ENCODE assay signal across 16 cellular contexts in the genomic region with DNA sequence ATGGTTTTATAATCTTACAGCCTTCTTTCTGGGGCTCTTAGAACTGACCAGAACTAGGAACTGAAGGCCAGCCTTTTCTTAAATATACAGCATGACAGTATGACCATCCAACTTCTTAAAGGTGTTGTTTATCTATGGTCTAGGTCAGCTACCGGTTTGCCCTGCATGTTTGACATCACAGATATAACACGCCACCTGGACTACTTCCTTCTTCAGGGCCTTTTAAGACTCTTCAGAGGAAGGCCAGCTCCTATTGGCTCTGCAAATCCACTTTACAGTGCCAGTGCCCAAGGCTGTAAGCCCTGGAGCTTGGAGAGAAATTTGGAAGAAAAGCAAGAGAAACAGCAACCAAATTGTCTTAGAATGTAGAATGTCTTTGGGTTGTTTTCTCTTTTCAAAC.
DNase-seq lines count a peak whose midpoint lies in the region; ATAC-seq and TF ChIP-seq lines count a peak whose summit lies in the region.
"Had no signal": no experiment of that assay in that cellular context is flagged by ENCODE, and none has a peak within 500 bp of the region (broad histone marks: within the 10 kb centered on the region; RNA-seq: fewer than 3 reads in every experiment).

No MANE protein-coding gene starts in this region.

- peaks cover 89% of the 10 kb centered on the region for H3K4me1 Mint-ChIP-seq in endodermal cell

- H3K18ac ChIP-seq in neuronal stem cell (ENCODE audit: low read length): no peak overlapping the region

- H3K9me3 ChIP-seq in endodermal cell (ENCODE audit: control insufficient read depth, low read length) (no peaks in the 10 kb centered on the region), mucosa of descending colon (no peaks in the 10 kb centered on the region), neuronal stem cell (replicated peaks in 1 of 2; ENCODE audit: control insufficient read depth in 2 of 2, insufficient read depth in 1 of 2, low read depth in 1 of 2, low read length in 2 of 2) (no peaks in the 10 kb centered on the region)
- H3K9me3 ChIP-seq: SJCRH30 had no signal

- no peak overlapping the region for H2BK12ac ChIP-seq in neuronal stem cell (ENCODE audit: low read length)

- TF ChIP-seq CTCF in LNCaP clone FGC (IDR thresholded peaks at IDR 0.05; ENCODE audit: control insufficient read depth, extremely low read depth, insufficient read depth) (no peak), endodermal cell (conservative IDR thresholded peaks at IDR 0.05) (no peak), mucosa of descending colon (IDR thresholded peaks at IDR 0.05) (no peak)

- H4K91ac ChIP-seq in neuronal stem cell (ENCODE audit: low read depth, low read length, poor library complexity): no peak overlapping the region

- H3K36me3 ChIP-seq in endodermal cell (ENCODE audit: control insufficient read depth, insufficient read depth, low read length) (peaks cover 8% of the 10 kb centered on the region), mucosa of descending colon (ENCODE audit: low read depth) (no peaks in the 10 kb centered on the region), neuronal stem cell (replicated peaks in 1 of 2; ENCODE audit: control insufficient read depth in 2 of 2, insufficient read depth in 2 of 2, low read length in 2 of 2) (peaks cover 0 to 3% of the 10 kb centered on the region in 2 donors)
- H3K36me3 ChIP-seq: SJCRH30 had no signal

- peak overlapping the region; percentile 85 for H3K27ac Mint-ChIP-seq in endodermal cell

- H3K27me3 Mint-ChIP-seq in endodermal cell (ENCODE audit: insufficient read depth): no peaks in the 10 kb centered on the region

- H3K36me3 Mint-ChIP-seq in endodermal cell (ENCODE audit: low read depth): no peaks in the 10 kb centered on the region
- H3K36me3 Mint-ChIP-seq: CD4-positive, CD25-positive, alpha-beta regulatory T cell had no signal

- H3K27ac ChIP-seq in endodermal cell (ENCODE audit: low read depth, low read length) (no peak overlapping the region), neuronal stem cell (replicated peaks; ENCODE audit: low read length) (no peak overlapping the region)
- H3K27ac ChIP-seq: HL-60, SJCRH30 had no signal

- WGBS in endodermal cell (ENCODE audit: insufficient coverage in 1 of 2, insufficient read length in 1 of 2), 2 experiments: 98 to 100% methylated on average over 2 of the region's 2 CpGs
- WGBS in neuronal stem cell (ENCODE audit: extremely low coverage in 2 of 2, insufficient read length in 2 of 2, insufficient replicate concordance in 1 of 2), 2 donors: no CpG with 5 or more reads among the region's 2 CpGs

- H3K14ac ChIP-seq in neuronal stem cell (ENCODE audit: low read length): no peak overlapping the region

- no peak overlapping the region for H4K8ac ChIP-seq in neuronal stem cell (ENCODE audit: low read depth, low read length)

- H3K9me3 Mint-ChIP-seq in endodermal cell: no peaks in the 10 kb centered on the region
- H3K9me3 Mint-ChIP-seq: CD4-positive, CD25-positive, alpha-beta regulatory T cell had no signal

- no peak overlapping the region for H2BK120ac ChIP-seq in neuronal stem cell (ENCODE audit: low read depth, low read length)

- peaks cover 50% of the 10 kb centered on the region for H3K4me1 ChIP-seq in endodermal cell (ENCODE audit: control insufficient read depth, insufficient read depth, low read length)
- no peaks in the 10 kb centered on the region for H3K4me1 ChIP-seq in mucosa of descending colon (ENCODE audit: low read depth)
- H3K4me1 ChIP-seq in neuronal stem cell (ENCODE audit: control insufficient read depth in 2 of 2, insufficient read depth in 1 of 2, low read depth in 1 of 2, low read length in 2 of 2): peaks cover 19 to 26% of the 10 kb centered on the region in 2 donors
- H3K4me1 ChIP-seq: SJCRH30 had no signal

- H2BK5ac ChIP-seq in neuronal stem cell (ENCODE audit: low read length): no peak overlapping the region

- H2AFZ ChIP-seq in neuronal stem cell (ENCODE audit: low read length): no peak overlapping the region

- H2BK15ac ChIP-seq in neuronal stem cell (ENCODE audit: low read length): no peak overlapping the region

- H3K27me3 ChIP-seq in endodermal cell (ENCODE audit: control insufficient read depth, insufficient read depth, low read length, poor library complexity, severe bottlenecking) (no peaks in the 10 kb centered on the region), neuronal stem cell (ENCODE audit: control insufficient read depth in 3 of 3, insufficient read depth in 3 of 3, low read depth in 1 of 3, low read length in 3 of 3) (no peaks in the 10 kb centered on the region)
- H3K27me3 ChIP-seq: SJCRH30 had no signal

- no peak overlapping the region for H3K4me3 ChIP-seq in LNCaP clone FGC (ENCODE audit: low read depth, low read length)
- no peak overlapping the region for H3K4me3 ChIP-seq in endodermal cell (ENCODE audit: low read length)
- no peak overlapping the region for H3K4me3 ChIP-seq in mucosa of descending colon
- H3K4me3 ChIP-seq in neuronal stem cell (ENCODE audit: low read length in 2 of 2): no peak overlapping the region
- H3K4me3 ChIP-seq: GM12878, K562, SJCRH30 had no signal

- no peak overlapping the region for H3K4me3 Mint-ChIP-seq in endodermal cell
- H3K4me3 Mint-ChIP-seq: CD4-positive, CD25-positive, alpha-beta regulatory T cell had no signal

- no peak overlapping the region for H3K4me2 ChIP-seq in neuronal stem cell (ENCODE audit: insufficient read depth, low read length, poor library complexity, severe bottlenecking)

- ATAC-seq in mucosa of descending colon (peak; percentile 34), HG02870 (IDR thresholded peaks at IDR 0.05; ENCODE audit: unreplicated experiment) (no peak)
- ATAC-seq: GM12878, HepG2, K562 had no signal

- DNase-seq in DMS53 treated with DMSO at 0.1 percent for 48 hours (lab: John Stamatoyannopoulos, UW; ENCODE audit: unreplicated experiment): peak; percentile 40
- peak; percentile 77 for DNase-seq in LNCaP clone FGC (ENCODE audit: low read depth)
- DNase-seq in endodermal cell: no peak
- no peak for DNase-seq in mucosa of descending colon
- DNase-seq in middle frontal gyrus (ENCODE audit: extremely low spot score, low spot score): no peak
- no peak for DNase-seq in neuronal stem cell (ENCODE audit: low spot score)
- DNase-seq: CD4-positive, CD25-positive, alpha-beta regulatory T cell; DND-41; H7; NCI-H1930; SJCRH30 had no signal

- no peaks in the 10 kb centered on the region for H3K79me1 ChIP-seq in neuronal stem cell (ENCODE audit: low read depth, low read length)

- no peak overlapping the region for H3K4ac ChIP-seq in neuronal stem cell (ENCODE audit: low read length)

- intact Hi-C loops in mucosa of descending colon (cut with DNase I, micrococcal nuclease): no loop called here

- no peak overlapping the region for H2AK5ac ChIP-seq in neuronal stem cell (ENCODE audit: low read depth, low read length)

- H3K9ac ChIP-seq in endodermal cell (ENCODE audit: extremely low read depth, low read length, poor library complexity, severe bottlenecking): no peak overlapping the region
- H3K9ac ChIP-seq in neuronal stem cell (ENCODE audit: low read depth, low read length, poor library complexity): no peak overlapping the region

- H3K23ac ChIP-seq in neuronal stem cell (ENCODE audit: low read depth, low read length, poor library complexity): no peak overlapping the region

Comparison
In these comparisons a context has a peak if more than half of its experiments do, and no peak if none do; other contexts are left out.
1. DNase-seq: peak in DMS53 treated with DMSO at 0.1 percent for 48 hours (single experiment) and LNCaP clone FGC (single experiment); none in endodermal cell (single experiment), mucosa of descending colon (0 of 3), middle frontal gyrus (single experiment) and neuronal stem cell (single experiment).